24 cellular contexts compared by ENCODE assay signal in genomic region chrX:81586091-81586490, GRCh38.
"Had no signal": no experiment of that assay in that cellular context is flagged by ENCODE, and none has a peak within 500 bp of the region (broad histone marks: within the 10 kb centered on the region; RNA-seq: fewer than 3 reads in every experiment).

No MANE protein-coding gene starts in this region.

- H3K4me3 ChIP-seq: lower lobe of right lung, neural progenitor cell, prostate gland, sigmoid colon, skin epidermis, spleen, thoracic aorta, tibial nerve, upper lobe of left lung had no signal

- H3K4me1 ChIP-seq: lower lobe of right lung, neural progenitor cell, prostate gland, sigmoid colon, spleen, tibial nerve, upper lobe of left lung had no signal

- H3K9ac ChIP-seq: neural progenitor cell had no signal

- ATAC-seq: effector memory CD8-positive, alpha-beta T cell; left colon; left ventricle myocardium superior; lower lobe of right lung; natural killer cell treated with Interleukin-12 subunit alpha and Interleukin-12 subunit beta and Interleukin-15 and Interleukin-18, amount 100 ng/mL, for 72 hours; right cardiac atrium; stimulated activated naive B cell treated with anti-CD40 and anti-IgM and Interleukin-4, amounts not matched to agents 10 μg/mL and 1 μg/mL and 100 μg/mL, for 72 hours had no signal

- H3K9me3 ChIP-seq: lower lobe of right lung, prostate gland, sigmoid colon, spleen, thoracic aorta, tibial nerve, upper lobe of left lung had no signal

- DNase-seq: cortex of kidney; effector memory CD8-positive, alpha-beta T cell; hypothalamus; immature natural killer cell; islet precursor cell; kidney glomerular epithelial cell; left colon; left ventricle myocardium superior; lower lobe of right lung; naive B cell; nucleus accumbens; right cardiac atrium; sigmoid colon; spleen; stimulated activated CD4-positive, alpha-beta T cell treated with anti-CD3 and anti-CD28 coated beads, Interleukin-15, amount 100 ng/mL, for 24 hours; stimulated activated CD4-positive, alpha-beta T cell treated with anti-CD3 and anti-CD28 coated beads, Interleukin-2, amount 100 ng/mL, for 48 hours; stimulated activated naive B cell treated with anti-CD40 and anti-IgM and Interleukin-4, amounts not matched to agents 10 μg/mL and 1 μg/mL and 100 μg/mL, for 72 hours; upper lobe of left lung had no signal

- H3K4me2 ChIP-seq: neural progenitor cell had no signal

- H3K27ac ChIP-seq: lower lobe of right lung, neural progenitor cell, prostate gland, sigmoid colon, skin epidermis, spleen, thoracic aorta, tibial nerve, upper lobe of left lung had no signal

- H3K27me3 ChIP-seq: neural progenitor cell, sigmoid colon, spleen, tibial nerve, upper lobe of left lung had no signal

- H2AFZ ChIP-seq: neural progenitor cell had no signal

- H3K36me3 ChIP-seq: lower lobe of right lung, neural progenitor cell, prostate gland, sigmoid colon, spleen, thoracic aorta, tibial nerve, upper lobe of left lung had no signal
